Comparison of ENCODE assay signal across 10 cellular contexts in genomic region chr17:41144846-41145245, GRCh38. TPM values are rescaled to one million over a fixed set of nuclear protein-coding genes. Genes with fewer than 3 reads are reported as not detected.
"Had no signal": no experiment of that assay in that cellular context is flagged by ENCODE, and none has a peak within 500 bp of the region (broad histone marks: within the 10 kb centered on the region; RNA-seq: fewer than 3 reads in every experiment).

No MANE protein-coding gene starts in this region.

- H3K4me3 ChIP-seq: GM23248, HAP-1 had no signal

- H3K4me1 ChIP-seq: HAP-1 had no signal

- DNase-seq: GM23248, GOT3, H7, KG1 had no signal

- ATAC-seq: HCT116 had no signal

- H3K9me3 ChIP-seq: HAP-1 had no signal

- FAIRE-seq: HTR-8/SVneo had no signal

- H3K36me3 ChIP-seq: HAP-1 had no signal

- H3K9ac ChIP-seq: GM23248 had no signal

- H3K27ac ChIP-seq: GM23248 had no signal

- H2AFZ ChIP-seq: GM23248 had no signal

RNA-seq across cellular contexts. Expression of gene KRTAP4-6, which starts 4.5 kb away (rescaled TPM):
- total RNA-seq: GM23248, H4, H7, HT-29 had no signal
- polyA plus RNA-seq: GM23248, IgD-negative memory B cell had no signal

RNA-seq across cellular contexts. Expression of gene KRTAP4-5, which starts 4.8 kb away (rescaled TPM):
- total RNA-seq: GM23248, H4, H7, HT-29 had no signal
- polyA plus RNA-seq: GM23248, IgD-negative memory B cell had no signal

RNA-seq across cellular contexts. Expression of gene KRTAP4-4, which starts 15.7 kb away (rescaled TPM):
- total RNA-seq: GM23248, H4, H7, HT-29 had no signal
- polyA plus RNA-seq: GM23248, IgD-negative memory B cell had no signal

RNA-seq across cellular contexts. Expression of gene KRTAP4-12, which starts 20.9 kb away (rescaled TPM):
- total RNA-seq: GM23248, H4, H7, HT-29 had no signal
- polyA plus RNA-seq: IgD-negative memory B cell had no signal

RNA-seq across cellular contexts. Expression of gene KRTAP4-3, which starts 23.2 kb away (rescaled TPM):
- total RNA-seq: GM23248, H4, H7, HT-29 had no signal
- polyA plus RNA-seq: GM23248, IgD-negative memory B cell had no signal
